26 cellular contexts compared by ENCODE assay signal in the genomic region with DNA sequence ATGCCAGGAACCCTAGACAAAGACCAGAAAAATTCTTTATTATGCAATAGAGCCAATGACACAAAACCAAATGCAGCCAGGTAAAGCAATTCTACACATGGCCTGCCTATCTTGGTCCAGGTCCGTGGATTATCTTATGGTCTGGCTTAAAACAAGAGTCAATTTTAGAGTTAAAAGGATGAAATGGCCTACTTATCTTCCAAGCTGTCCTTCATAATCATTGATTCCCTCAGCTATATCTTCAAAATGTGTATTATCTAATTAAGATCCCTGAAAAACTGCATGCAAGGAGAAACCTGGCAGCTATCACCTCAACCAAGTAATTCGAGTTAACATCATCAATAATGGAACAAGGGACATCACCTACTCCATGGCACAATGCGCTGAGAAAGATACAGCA.
"Had no signal": no experiment of that assay in that cellular context is flagged by ENCODE, and none has a peak within 500 bp of the region (broad histone marks: within the 10 kb centered on the region; RNA-seq: fewer than 3 reads in every experiment).

No MANE protein-coding gene starts in this region.

- DNase-seq: activated effector memory CD4-positive, alpha-beta T cell treated with anti-CD3 and anti-CD28 coated beads, Interleukin-2, amount 50 U/mL, for 16 hours; activated effector memory CD4-positive, alpha-beta T cell treated with Interleukin-2 at 50 U/mL for 16 hours; activated gamma-delta T cell; activated gamma-delta T cell treated with Interleukin-2 at 50 U/mL for 16 hours; activated naive CD4-positive, alpha-beta T cell; activated naive CD4-positive, alpha-beta T cell treated with anti-CD3 and anti-CD28 coated beads for 36 hours; activated naive CD4-positive, alpha-beta T cell treated with anti-CD3 and anti-CD28 coated beads, Interleukin-2, amount 10 ng/mL, durations not matched to agents 7 days and 5 days; activated naive CD4-positive, alpha-beta T cell treated with anti-CD3 and anti-CD28 coated beads, Interleukin-2, amount 50 U/mL, for 16 hours; activated naive CD4-positive, alpha-beta T cell treated with Interleukin-2 at 50 U/mL for 16 hours; activated naive CD8-positive, alpha-beta T cell treated with anti-CD3 and anti-CD28 coated beads for 36 hours; activated naive CD8-positive, alpha-beta T cell treated with anti-CD3 and anti-CD28 coated beads, Interleukin-2, amount 10 ng/mL, durations not matched to agents 7 days and 5 days; activated naive CD8-positive, alpha-beta T cell treated with anti-CD3 and anti-CD28 coated beads, Interleukin-2, amount 50 U/mL, for 24 hours; activated T-cell treated with anti-CD3 and anti-CD28 coated beads, Interleukin-2, amount 50 U/mL, for 24 hours; activated T-cell treated with anti-CD3 and anti-CD28 coated beads, Interleukin-2, amount 50 U/mL, for 4 hours; activated T-cell treated with anti-CD3 and anti-CD28 coated beads, Interleukin-2, amount 50 U/mL, for 48 hours; activated T-cell treated with anti-CD3 and anti-CD28 coated beads, Interleukin-2, amount 50 U/mL, for 72 hours; adrenal gland; amniotic stem cell; amygdala; anterior cingulate cortex; aorta; body of pancreas; brain microvascular endothelial cell; caudate nucleus; central memory CD4-positive, alpha-beta T cell; cerebellar nuclear complex had no signal
